In genomic region chr4:88018471-88018870, GRCh38 we compare ENCODE assay signal across 12 cellular contexts. TPM values are rescaled to one million over a fixed set of nuclear protein-coding genes. Genes with fewer than 3 reads are reported as not detected.
DNase-seq lines count a peak whose midpoint lies in the region; ATAC-seq and TF ChIP-seq lines count a peak whose summit lies in the region.
"Had no signal": no experiment of that assay in that cellular context is flagged by ENCODE, and none has a peak within 500 bp of the region (broad histone marks: within the 10 kb centered on the region; RNA-seq: fewer than 3 reads in every experiment).

No MANE protein-coding gene starts in this region.

- ATAC-seq in effector memory CD8-positive, alpha-beta T cell (replicated peaks): no peak
- ATAC-seq in HG02610 (IDR thresholded peaks at IDR 0.05; ENCODE audit: unreplicated experiment): no peak
- no peak for ATAC-seq in CD8-positive, alpha-beta T cell

- H3K4me3 ChIP-seq in neutrophil (ENCODE audit: low read depth in 1 of 2, low read length in 1 of 2): no peak overlapping the region
- H3K4me3 ChIP-seq in CD8-positive, alpha-beta T cell (ENCODE audit: low read depth, low read length): no peak overlapping the region

- no peaks in the 10 kb centered on the region for H3K9me3 ChIP-seq in neutrophil
- H3K9me3 ChIP-seq in CD8-positive, alpha-beta T cell (ENCODE audit: low read length): no peaks in the 10 kb centered on the region

- H3K4me1 ChIP-seq in neutrophil (ENCODE audit: control insufficient read depth in 1 of 2, insufficient read depth in 1 of 2, low read depth in 1 of 2, low read length in 1 of 2): peaks cover 0 to 8% of the 10 kb centered on the region in 2 experiments
- no peaks in the 10 kb centered on the region for H3K4me1 ChIP-seq in CD8-positive, alpha-beta T cell (ENCODE audit: insufficient read depth, low read length)

- TF ChIP-seq CTCF in neutrophil (IDR thresholded peaks at IDR 0.05): no peak
- no peak for TF ChIP-seq CTCF in CD8-positive, alpha-beta T cell (IDR thresholded peaks at IDR 0.05)

- CTCF ChIA-PET in CD8-positive, alpha-beta T cell (lab: Charles Lee): no interaction called here

- peak; percentile 67 for DNase-seq in AG08396 (ENCODE audit: low spot score)
- DNase-seq in RPMI7951 (ENCODE audit: low read depth): peak; percentile 81
- peak; percentile 71 for DNase-seq in fibroblast of gingiva (ENCODE audit: low read depth)
- no peak for DNase-seq in effector memory CD8-positive, alpha-beta T cell
- DNase-seq in CD8-positive, alpha-beta T cell: no peak
- DNase-seq in stimulated activated CD4-positive, alpha-beta T cell treated with anti-CD3 and anti-CD28 coated beads, Interleukin-2, amount 100 ng/mL, for 48 hours: no peak
- DNase-seq: activated naive CD4-positive, alpha-beta T cell; stimulated activated CD4-positive, alpha-beta T cell treated with anti-CD3 and anti-CD28 coated beads, Interleukin-1b, Interleukin-23, amount 100 ng/mL, for 48 hours had no signal

- POLR2A ChIA-PET in CD8-positive, alpha-beta T cell (lab: Charles Lee): no interaction called here

- H3K4me3 Mint-ChIP-seq in effector memory CD8-positive, alpha-beta T cell: no peak overlapping the region
- no peak overlapping the region for H3K4me3 Mint-ChIP-seq in CD8-positive, alpha-beta T cell
- H3K4me3 Mint-ChIP-seq: T-helper 1 cell treated with Interleukin-12 subunit alpha and Interleukin-12 subunit beta and Interleukin-4 antibody, amounts not matched to agents 30 μg/mL and 1 μg/mL, for 36 hours had no signal

- H3K4me1 Mint-ChIP-seq in effector memory CD8-positive, alpha-beta T cell (ENCODE audit: low read depth in 2 of 2): peaks cover 6 to 9% of the 10 kb centered on the region in 2 donors
- H3K4me1 Mint-ChIP-seq in CD8-positive, alpha-beta T cell (ENCODE audit: low read depth): no peaks in the 10 kb centered on the region

- peak overlapping the region; percentile 39 for H3K27ac ChIP-seq in neutrophil
- no peak overlapping the region for H3K27ac ChIP-seq in CD8-positive, alpha-beta T cell (ENCODE audit: low read depth, low read length)
- H3K27ac ChIP-seq: C4-2B had no signal

- peaks cover 10% of the 10 kb centered on the region for H3K36me3 ChIP-seq in neutrophil
- H3K36me3 ChIP-seq in CD8-positive, alpha-beta T cell (ENCODE audit: insufficient read depth, low read length): no peaks in the 10 kb centered on the region

- H3K27me3 Mint-ChIP-seq in effector memory CD8-positive, alpha-beta T cell: no peaks in the 10 kb centered on the region
- no peaks in the 10 kb centered on the region for H3K27me3 Mint-ChIP-seq in CD8-positive, alpha-beta T cell (ENCODE audit: low read depth)

- intact Hi-C loops in CD8-positive, alpha-beta T cell (cut with DNase I, micrococcal nuclease): no loop called here

- no peaks in the 10 kb centered on the region for H3K27me3 ChIP-seq in neutrophil
- no peaks in the 10 kb centered on the region for H3K27me3 ChIP-seq in CD8-positive, alpha-beta T cell (ENCODE audit: insufficient read depth, low read length)

- no peaks in the 10 kb centered on the region for H3K9me3 Mint-ChIP-seq in effector memory CD8-positive, alpha-beta T cell
- no peaks in the 10 kb centered on the region for H3K9me3 Mint-ChIP-seq in CD8-positive, alpha-beta T cell
- H3K9me3 Mint-ChIP-seq: T-helper 1 cell treated with Interleukin-12 subunit alpha and Interleukin-12 subunit beta and Interleukin-4 antibody, amounts not matched to agents 30 μg/mL and 1 μg/mL, for 36 hours had no signal

- H3K36me3 Mint-ChIP-seq in effector memory CD8-positive, alpha-beta T cell (ENCODE audit: insufficient read depth): peaks cover 6% of the 10 kb centered on the region
- peaks cover 14% of the 10 kb centered on the region for H3K36me3 Mint-ChIP-seq in CD8-positive, alpha-beta T cell

- H3K27ac Mint-ChIP-seq in effector memory CD8-positive, alpha-beta T cell: no peak overlapping the region
- H3K27ac Mint-ChIP-seq in CD8-positive, alpha-beta T cell: no peak overlapping the region
- H3K27ac Mint-ChIP-seq: T-helper 1 cell treated with Interleukin-12 subunit alpha and Interleukin-12 subunit beta and Interleukin-4 antibody, amounts not matched to agents 30 μg/mL and 1 μg/mL, for 36 hours had no signal

RNA-seq across cellular contexts. Expression of gene PKD2, which starts 11.0 kb away (rescaled TPM):
- total RNA-seq in RPMI7951 (2014; rRNA removed; shearing (Covaris generic)): 25.1 and 29.1 TPM in 2 replicates
- total RNA-seq in CD8-positive, alpha-beta T cell: 1 to 10 TPM; 3.0 to 3.2 TPM

RNA-seq across cellular contexts. Expression of gene SPP1, which starts 43.0 kb away (rescaled TPM):
- 2.6 and 3.1 TPM in 2 replicates for total RNA-seq in RPMI7951 (2014; rRNA removed; shearing (Covaris generic))
- not detected for total RNA-seq in CD8-positive, alpha-beta T cell

Comparison
In these comparisons a context has a peak if more than half of its experiments do, and no peak if none do; other contexts are left out.
1. DNase-seq: peak in AG08396 (single experiment), RPMI7951 (single experiment) and fibroblast of gingiva (single experiment); none in effector memory CD8-positive, alpha-beta T cell (0 of 3), CD8-positive, alpha-beta T cell (0 of 7) and stimulated activated CD4-positive, alpha-beta T cell treated with anti-CD3 and anti-CD28 coated beads, Interleukin-2, amount 100 ng/mL, for 48 hours (0 of 2).